7 cellular contexts compared by ENCODE assay signal in genomic region chr19:58228584-58229254, GRCh38. TPM values are rescaled to one million over a fixed set of nuclear protein-coding genes. Genes with fewer than 3 reads are reported as not detected.
DNase-seq lines count a peak whose midpoint lies in the region; ATAC-seq lines count a peak whose summit lies in the region.

ZNF544 (plus strand) TSS chr19:58228914; CDS start chr19:58244024, 15,110 bp downstream.

- intact Hi-C loops in left colon (cut with DNase I, micrococcal nuclease), result no loop called here

- DNase-seq in NCI-H2196 treated with DMSO at 0.1 percent for 48 hours (lab: John Stamatoyannopoulos, UW; ENCODE audit: unreplicated experiment) (peak; percentile 50), left colon (peak; percentile 78 to 88)
- DNase-seq in activated CD4-positive, alpha-beta T cell treated with anti-CD3 and anti-CD28 coated beads for 24 hours (ENCODE audit: low read depth in 2 of 2), result peak; percentile 45 to 61
- peak in 3 of 4 experiments; percentile 42 to 76 (median 59) for DNase-seq in stimulated activated CD4-positive, alpha-beta T cell treated with anti-CD3 and anti-CD28 coated beads, Interleukin-1b, Interleukin-23, amount 100 ng/mL, for 24 hours (ENCODE audit: low read depth in 4 of 4, low spot score in 1 of 4)

- H3K27ac ChIP-seq in cingulate gyrus (ENCODE audit: low read depth, low read length), result peak within 1 kb of the TSS; percentile 79

- ATAC-seq in GM18508 (IDR thresholded peaks at IDR 0.05; ENCODE audit: insufficient read depth, unreplicated experiment) (peak; percentile 61), HG03025 (IDR thresholded peaks at IDR 0.05; ENCODE audit: low FRiP score, unreplicated experiment) (peak; percentile 80), left colon (peak; percentile 99)

RNA-seq across cellular contexts. Expression of gene ZNF544, which starts in this region (rescaled TPM):
- total RNA-seq in left colon, result 10 to 100 TPM; 17.6 to 29.9 TPM

Comparison
In these comparisons a context has a peak if more than half of its experiments do, and no peak if none do; other contexts are left out.
1. Peak in every context shown above with its lines: DNase-seq, ATAC-seq and H3K27ac ChIP-seq.